18 cellular contexts compared by ENCODE assay signal in the genomic region with DNA sequence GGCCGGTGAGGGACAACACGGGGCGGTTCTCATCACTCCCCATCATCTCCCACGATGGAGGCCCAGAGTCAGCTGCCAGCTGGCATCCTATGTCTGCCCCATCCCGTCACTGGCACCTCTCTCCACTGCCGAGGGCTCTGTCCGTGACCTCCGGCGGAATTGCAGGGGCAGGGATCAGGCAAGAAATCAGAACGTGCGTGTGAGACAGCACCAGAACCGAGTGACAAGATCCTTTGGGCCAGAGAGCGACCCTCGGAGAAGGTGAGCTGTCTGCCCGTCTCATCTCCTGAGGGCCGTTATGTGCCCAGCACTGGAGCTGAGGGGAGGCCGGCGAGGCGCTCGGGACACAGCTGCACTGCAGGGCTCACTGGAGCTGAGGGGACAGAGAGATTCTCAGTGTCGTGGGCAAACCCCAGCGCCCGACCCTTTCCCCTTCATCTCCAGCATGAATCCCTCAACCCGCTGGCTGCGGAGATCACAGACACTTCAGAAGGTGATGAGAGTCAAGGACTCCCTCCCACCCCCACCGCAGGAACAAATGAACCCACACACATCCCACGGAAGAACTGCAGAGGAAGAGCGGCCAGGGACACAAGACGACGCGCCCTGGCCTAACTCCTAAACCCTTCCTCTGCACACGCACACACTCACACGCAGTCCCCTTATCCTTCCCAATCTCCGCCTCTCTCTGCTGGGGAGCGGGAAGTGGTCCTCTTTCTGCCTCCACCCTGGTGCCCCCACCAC.
DNase-seq lines count a peak whose midpoint lies in the region; ATAC-seq, FAIRE-seq and TF ChIP-seq lines count a peak whose summit lies in the region.
"Had no signal": no experiment of that assay in that cellular context is flagged by ENCODE, and none has a peak within 500 bp of the region (broad histone marks: within the 10 kb centered on the region; RNA-seq: fewer than 3 reads in every experiment).

No MANE protein-coding gene starts in this region.

- no peak for FAIRE-seq in D721Med (lab: Jason Lieb, UNC)
- FAIRE-seq in GM12892 (lab: Jason Lieb, UNC), result no peak
- FAIRE-seq: keratinocyte had no signal

- no peak overlapping the region for H3K4ac ChIP-seq in neuronal stem cell (ENCODE audit: low read length)

- H3K4me3 ChIP-seq in heart right ventricle, result no peak overlapping the region
- H3K4me3 ChIP-seq in neuronal stem cell (ENCODE audit: low read length in 2 of 2), result no peak overlapping the region
- peak overlapping the region in 1 of 2 donors; percentile 34 for H3K4me3 ChIP-seq in vagina
- H3K4me3 ChIP-seq: right lobe of liver had no signal

- H2AFZ ChIP-seq in neuronal stem cell (ENCODE audit: low read length), result no peak overlapping the region

- no peak overlapping the region for H3K4me2 ChIP-seq in neuronal stem cell (ENCODE audit: insufficient read depth, low read length, poor library complexity, severe bottlenecking)

- H3K14ac ChIP-seq in neuronal stem cell (ENCODE audit: low read length), result peak overlapping the region; percentile 4

- DNase-seq in central memory CD8-positive, alpha-beta T cell (ENCODE audit: low spot score in 2 of 2), result no peak
- no peak for DNase-seq in heart right ventricle
- DNase-seq in neuronal stem cell (ENCODE audit: low spot score), result no peak
- no peak for DNase-seq in vagina (ENCODE audit: extremely low spot score in 2 of 2)
- no peak for DNase-seq in D721Med (ENCODE audit: insufficient read length, low spot score)
- DNase-seq in GM12892 (ENCODE audit: insufficient read length), result no peak
- DNase-seq: activated CD4-positive, alpha-beta T cell treated with anti-CD3 and anti-CD28 coated beads for 4 hours; activated T-cell treated with anti-CD3 and anti-CD28 coated beads for 4 hours; caudate nucleus; CD4-positive, alpha-beta T cell; naive B cell; NCI-H1092 treated with DMSO at 0.1 percent for 48 hours; right lobe of liver; SHP77 treated with DMSO at 0.1 percent for 48 hours; stimulated activated naive CD4-positive, alpha-beta T cell treated with Interleukin-2 at 50 U/mL for 16 hours had no signal

- peak overlapping the region; percentile 20 for H3K23ac ChIP-seq in neuronal stem cell (ENCODE audit: low read depth, low read length, poor library complexity)

- no peaks in the 10 kb centered on the region for H3K27me3 ChIP-seq in heart right ventricle
- H3K27me3 ChIP-seq in neuronal stem cell (ENCODE audit: control insufficient read depth in 3 of 3, insufficient read depth in 3 of 3, low read depth in 1 of 3, low read length in 3 of 3), result no peaks in the 10 kb centered on the region
- no peaks in the 10 kb centered on the region for H3K27me3 ChIP-seq in vagina
- H3K27me3 ChIP-seq: right lobe of liver had no signal

- peaks cover 23% of the 10 kb centered on the region for H3K36me3 Mint-ChIP-seq in central memory CD8-positive, alpha-beta T cell (ENCODE audit: insufficient read depth)
- H3K36me3 Mint-ChIP-seq: naive B cell had no signal

- peak overlapping the region in 9 of 10 donors; percentile 67 to 84 (median 80) for H3K27ac ChIP-seq in heart right ventricle
- H3K27ac ChIP-seq in neuronal stem cell (replicated peaks; ENCODE audit: low read length), result no peak overlapping the region
- peak overlapping the region; percentile 62 for H3K27ac ChIP-seq in vagina
- H3K27ac ChIP-seq: right lobe of liver had no signal

- no peaks in the 10 kb centered on the region for H3K27me3 Mint-ChIP-seq in central memory CD8-positive, alpha-beta T cell
- H3K27me3 Mint-ChIP-seq: CD4-positive, alpha-beta T cell had no signal

- no peak overlapping the region for H2BK5ac ChIP-seq in neuronal stem cell (ENCODE audit: low read length)

- H3K27ac Mint-ChIP-seq in central memory CD8-positive, alpha-beta T cell (ENCODE audit: low read depth), result peak overlapping the region; percentile 69
- H3K27ac Mint-ChIP-seq: CD4-positive, alpha-beta T cell; naive B cell had no signal

- WGBS in heart right ventricle, 2 donors, result 78 to 86% methylated on average over 35 of the region's 35 CpGs
- WGBS in neuronal stem cell (ENCODE audit: extremely low coverage in 2 of 2, insufficient read length in 2 of 2, insufficient replicate concordance in 1 of 2), 2 donors, result no CpG with 5 or more reads among the region's 35 CpGs

- intact Hi-C loops in heart right ventricle (cut with DNase I) (loop anchor here in 2 of 10 donors (10.0 kb wide), 2 partner anchors 104 to 384 kb away; partner anchors contain the start of gene SH3TC1 (in 1 of the 2)), vagina (cut with DNase I) (no loop called here)

- H3K9ac ChIP-seq in neuronal stem cell (ENCODE audit: low read depth, low read length, poor library complexity), result no peak overlapping the region

- H3K79me1 ChIP-seq in neuronal stem cell (ENCODE audit: low read depth, low read length), result no peaks in the 10 kb centered on the region

- H4K91ac ChIP-seq in neuronal stem cell (ENCODE audit: low read depth, low read length, poor library complexity), result no peak overlapping the region

- no peak for TF ChIP-seq POLR2A in vagina (IDR thresholded peaks at IDR 0.05)
- TF ChIP-seq POLR2A in GM12892 (IDR thresholded peaks at IDR 0.05; ENCODE audit: low read depth, low read length), result no peak

- peak overlapping the region; percentile 50 for H2BK15ac ChIP-seq in neuronal stem cell (ENCODE audit: low read length)

- TF ChIP-seq CTCF in heart right ventricle (IDR thresholded peaks at IDR 0.05) (no peak), vagina (IDR thresholded peaks at IDR 0.05) (no peak), D721Med (IDR thresholded peaks at IDR 0.05; ENCODE audit: insufficient read depth, missing control alignments) (no peak)

- H3K4me1 Mint-ChIP-seq in central memory CD8-positive, alpha-beta T cell, result no peaks in the 10 kb centered on the region
- H3K4me1 Mint-ChIP-seq: naive B cell had no signal

- H4K8ac ChIP-seq in neuronal stem cell (ENCODE audit: low read depth, low read length), result no peak overlapping the region

- H3K9me3 ChIP-seq in heart right ventricle (no peaks in the 10 kb centered on the region), neuronal stem cell (replicated peaks in 1 of 2; ENCODE audit: control insufficient read depth in 2 of 2, insufficient read depth in 1 of 2, low read depth in 1 of 2, low read length in 2 of 2) (no peaks in the 10 kb centered on the region), vagina (no peaks in the 10 kb centered on the region)
- H3K9me3 ChIP-seq: right lobe of liver had no signal

- H3K9me3 Mint-ChIP-seq in central memory CD8-positive, alpha-beta T cell, result no peaks in the 10 kb centered on the region
- H3K9me3 Mint-ChIP-seq: activated naive CD4-positive, alpha-beta T cell treated with anti-CD3 and anti-CD28 coated beads, Interleukin-2, amount 50 U/mL, for 72 hours; CD4-positive, alpha-beta T cell; naive B cell had no signal

- H3K36me3 ChIP-seq in heart right ventricle (peaks cover 0 to 44% (median 14%) of the 10 kb centered on the region in 9 donors), neuronal stem cell (replicated peaks in 1 of 2; ENCODE audit: control insufficient read depth in 2 of 2, insufficient read depth in 2 of 2, low read length in 2 of 2) (peaks cover 7 to 28% of the 10 kb centered on the region in 2 donors), vagina (peaks cover 0 to 13% of the 10 kb centered on the region in 2 donors)
- H3K36me3 ChIP-seq: right lobe of liver had no signal

- H3K4me1 ChIP-seq in heart right ventricle (peaks cover 8 to 60% (median 33%) of the 10 kb centered on the region in 9 donors), neuronal stem cell (ENCODE audit: control insufficient read depth in 2 of 2, insufficient read depth in 1 of 2, low read depth in 1 of 2, low read length in 2 of 2) (peaks cover 10 to 24% of the 10 kb centered on the region in 2 donors), vagina (peaks cover 22% of the 10 kb centered on the region)

- H2BK120ac ChIP-seq in neuronal stem cell (ENCODE audit: low read depth, low read length), result peak overlapping the region; percentile 20

- peak overlapping the region; percentile 88 for H3K18ac ChIP-seq in neuronal stem cell (ENCODE audit: low read length)

- peak overlapping the region; percentile 74 for H2AK5ac ChIP-seq in neuronal stem cell (ENCODE audit: low read depth, low read length)

- H3K4me3 Mint-ChIP-seq in central memory CD8-positive, alpha-beta T cell, result no peak overlapping the region
- H3K4me3 Mint-ChIP-seq: CD4-positive, alpha-beta T cell had no signal

- peak overlapping the region; percentile 14 for H2BK12ac ChIP-seq in neuronal stem cell (ENCODE audit: low read length)

- no peak for ATAC-seq in central memory CD8-positive, alpha-beta T cell (replicated peaks; ENCODE audit: extremely low read depth, poor library complexity, severe bottlenecking)
- peak in 2 of 8 donors; percentile 4 to 10 for ATAC-seq in heart right ventricle
- no peak for ATAC-seq in GM21367 (IDR thresholded peaks at IDR 0.05; ENCODE audit: unreplicated experiment)
- ATAC-seq: activated naive CD4-positive, alpha-beta T cell treated with anti-CD3 and anti-CD28 coated beads, Interleukin-2, amount 50 U/mL, for 72 hours had no signal
